28 cellular contexts compared by ENCODE assay signal in the genomic region with DNA sequence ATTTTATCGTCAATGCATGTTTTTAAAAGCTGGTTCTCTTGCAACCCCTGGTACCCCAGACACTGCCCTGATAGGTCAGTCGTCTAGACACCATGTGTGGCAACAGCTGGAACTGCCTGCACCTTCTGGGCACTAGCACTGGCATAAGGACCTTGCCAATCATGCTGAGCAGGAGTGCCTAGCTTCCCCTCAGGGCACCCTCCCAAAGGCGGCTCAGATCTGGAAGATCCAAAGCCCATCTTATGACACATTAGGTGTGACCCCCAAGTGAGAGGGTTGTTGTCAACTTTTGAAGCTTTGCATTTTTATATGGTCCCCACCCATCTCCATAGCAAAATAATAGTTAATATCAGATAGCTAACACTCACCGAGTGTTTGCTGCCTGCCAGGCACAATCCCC.
"Had no signal": no experiment of that assay in that cellular context is flagged by ENCODE, and none has a peak within 500 bp of the region (broad histone marks: within the 10 kb centered on the region; RNA-seq: fewer than 3 reads in every experiment).

No MANE protein-coding gene starts in this region.

- H3K4me3 ChIP-seq: gastroesophageal sphincter, heart left ventricle, hepatocyte, lung, mucosa of descending colon, psoas muscle, sigmoid colon, testis, tibial artery had no signal

- H3K27me3 ChIP-seq: gastroesophageal sphincter, heart left ventricle, hepatocyte, sigmoid colon, testis, tibial artery had no signal

- H3K27me3 Mint-ChIP-seq: stimulated activated memory B cell treated with anti-CD40 and anti-IgM and Interleukin-4, amounts not matched to agents 10 μg/mL and 1 μg/mL and 100 μg/mL, for 72 hours; type B pancreatic cell had no signal

- ATAC-seq: esophagus mucosa; gastroesophageal sphincter; heart left ventricle; left lobe of liver; mucosa of descending colon; natural killer cell treated with Interleukin-12 subunit alpha and Interleukin-12 subunit beta and Interleukin-15 and Interleukin-18, amount 100 ng/mL, for 72 hours; right cardiac atrium; stimulated activated memory B cell treated with anti-CD40 and anti-IgM and Interleukin-4, amounts not matched to agents 10 μg/mL and 1 μg/mL and 100 μg/mL, for 72 hours; stimulated activated naive CD8-positive, alpha-beta T cell treated with anti-CD3 and anti-CD28 coated beads, Interleukin-15, Interleukin-2, amounts not matched to agents 100 U/mL and 50 U/mL, for 24 hours had no signal

- H2AFZ ChIP-seq: hepatocyte had no signal

- H3K27ac Mint-ChIP-seq: mesothelial cell of epicardium; natural killer cell treated with Interleukin-12 subunit alpha and Interleukin-12 subunit beta and Interleukin-15 and Interleukin-18, amount 100 ng/mL, for 72 hours; stimulated activated memory B cell treated with anti-CD40 and anti-IgM and Interleukin-4, amounts not matched to agents 10 μg/mL and 1 μg/mL and 100 μg/mL, for 72 hours; type B pancreatic cell had no signal

- H3K4me2 ChIP-seq: hepatocyte had no signal

- H3K4me1 Mint-ChIP-seq: mesothelial cell of epicardium, neural crest cell had no signal

- H3K36me3 Mint-ChIP-seq: mesothelial cell of epicardium; naive B cell; natural killer cell treated with Interleukin-12 subunit alpha and Interleukin-12 subunit beta and Interleukin-15 and Interleukin-18, amount 100 ng/mL, for 72 hours; stimulated activated memory B cell treated with anti-CD40 and anti-IgM and Interleukin-4, amounts not matched to agents 10 μg/mL and 1 μg/mL and 100 μg/mL, for 72 hours; type B pancreatic cell had no signal

- H3K9me3 ChIP-seq: gastroesophageal sphincter, heart left ventricle, mucosa of descending colon, psoas muscle, sigmoid colon, testis, tibial artery had no signal

- H3K79me2 ChIP-seq: hepatocyte had no signal

- H3K9me3 Mint-ChIP-seq: mesothelial cell of epicardium; natural killer cell treated with Interleukin-12 subunit alpha and Interleukin-12 subunit beta and Interleukin-15 and Interleukin-18, amount 100 ng/mL, for 72 hours; neural crest cell; stimulated activated memory B cell treated with anti-CD40 and anti-IgM and Interleukin-4, amounts not matched to agents 10 μg/mL and 1 μg/mL and 100 μg/mL, for 72 hours; type B pancreatic cell had no signal

- DNase-seq: cortex of kidney; effector CD4-positive, alpha-beta T cell; foreskin fibroblast; heart left ventricle; kidney; mesenchymal stem cell; mucosa of descending colon; naive B cell; psoas muscle; right cardiac atrium; sigmoid colon; stimulated activated CD4-positive, alpha-beta T cell treated with anti-CD3 and anti-CD28 coated beads, Interleukin-2, amount 100 ng/mL, for 24 hours; stimulated activated CD4-positive, alpha-beta T cell treated with anti-CD3 and anti-CD28 coated beads, Interleukin-4, amount 100 ng/mL, for 4 hours; stimulated activated naive CD8-positive, alpha-beta T cell treated with anti-CD3 and anti-CD28 coated beads, Interleukin-15, Interleukin-2, amounts not matched to agents 100 U/mL and 50 U/mL, for 24 hours; substantia nigra; testis; tibial artery had no signal

- H3K4me1 ChIP-seq: gastroesophageal sphincter, heart left ventricle, psoas muscle, sigmoid colon, testis, tibial artery had no signal

- H3K36me3 ChIP-seq: gastroesophageal sphincter, heart left ventricle, sigmoid colon, tibial artery had no signal

- H3K4me3 Mint-ChIP-seq: mesothelial cell of epicardium; naive B cell; natural killer cell treated with Interleukin-12 subunit alpha and Interleukin-12 subunit beta and Interleukin-15 and Interleukin-18, amount 100 ng/mL, for 72 hours; neural crest cell; stimulated activated memory B cell treated with anti-CD40 and anti-IgM and Interleukin-4, amounts not matched to agents 10 μg/mL and 1 μg/mL and 100 μg/mL, for 72 hours; type B pancreatic cell had no signal

- H3K27ac ChIP-seq: epithelial cell of prostate, gastroesophageal sphincter, heart left ventricle, hepatocyte, psoas muscle, sigmoid colon, testis, tibial artery had no signal
